Comparison of ENCODE assay signal across 19 cellular contexts in genomic region chr20:22711981-22712755, GRCh38.
DNase-seq lines count a peak whose midpoint lies in the region; ATAC-seq, FAIRE-seq and TF ChIP-seq lines count a peak whose summit lies in the region.
"Had no signal": no experiment of that assay in that cellular context is flagged by ENCODE, and none has a peak within 500 bp of the region (broad histone marks: within the 10 kb centered on the region; RNA-seq: fewer than 3 reads in every experiment).

No MANE protein-coding gene starts in this region.

- H3K36me3 ChIP-seq in SK-N-SH (replicated peaks in 1 of 2; ENCODE audit: control insufficient read depth in 1 of 2, insufficient read depth in 2 of 2, low read length in 1 of 2) (no peaks in the 10 kb centered on the region), lower lobe of right lung (no peaks in the 10 kb centered on the region)
- H3K36me3 ChIP-seq: BLaER1 treated with 17β-estradiol and CSF1 and Interleukin-3, amounts not matched to agents 10 nM and 100 nM; MG63 had no signal

- H3K4me3 ChIP-seq in A549 (no peak overlapping the region), SK-N-SH (ENCODE audit: low read depth in 2 of 2, low read length in 1 of 2) (no peak overlapping the region), lower lobe of right lung (no peak overlapping the region)
- H3K4me3 ChIP-seq: BLaER1 treated with 17β-estradiol and CSF1 and Interleukin-3, amounts not matched to agents 10 nM and 100 nM; K562; MG63 had no signal

- peaks cover 20% of the 10 kb centered on the region; the same call in 1 of the 3 replicates for H3K9me3 ChIP-seq in A549
- no peaks in the 10 kb centered on the region for H3K9me3 ChIP-seq in SK-N-SH
- no peaks in the 10 kb centered on the region for H3K9me3 ChIP-seq in lower lobe of right lung
- H3K9me3 ChIP-seq: MG63 had no signal

- POLR2A ChIA-PET in A549 (lab: Yijun Ruan, JAX) (no interaction called here), SK-N-SH (lab: Yijun Ruan, JAX) (no interaction called here)

- H3K27me3 ChIP-seq in SK-N-SH (ENCODE audit: insufficient read depth) (0 out of 2 replicates have a peak, but pooled peaks cover 4% of the 10 kb centered on the region), lower lobe of right lung (ENCODE audit: low read depth) (no peaks in the 10 kb centered on the region)
- H3K27me3 ChIP-seq: BLaER1 treated with 17β-estradiol and CSF1 and Interleukin-3, amounts not matched to agents 10 nM and 100 nM; MG63 had no signal

- H3K9ac ChIP-seq in SK-N-SH, result no peak overlapping the region
- H3K9ac ChIP-seq: BLaER1 treated with 17β-estradiol and CSF1 and Interleukin-3, amounts not matched to agents 10 nM and 100 nM had no signal

- WGBS in A549 (ENCODE audit: missing lambda C conversion rate), result 54% methylated on average over 2 of the region's 2 CpGs
- WGBS in SK-N-SH (ENCODE audit: low lambda C conversion rate), result 3% methylated on average over 2 of the region's 2 CpGs

- no peak for TF ChIP-seq CTCF in A549 (IDR thresholded peaks at IDR 0.05)
- TF ChIP-seq CTCF in osteocyte (IDR thresholded peaks at IDR 0.05), result no peak
- no peak for TF ChIP-seq CTCF in SK-N-SH (IDR thresholded peaks at IDR 0.05)
- TF ChIP-seq CTCF in lower lobe of right lung (IDR thresholded peaks at IDR 0.05), result no peak

- peaks cover 10% of the 10 kb centered on the region for H3K9me3 Mint-ChIP-seq in osteocyte (ENCODE audit: unreplicated experiment)

- no peaks in the 10 kb centered on the region for H3K27me3 Mint-ChIP-seq in osteocyte (ENCODE audit: unreplicated experiment)
- H3K27me3 Mint-ChIP-seq: CD4-positive, alpha-beta T cell had no signal

- peaks cover 57% of the 10 kb centered on the region for H3K4me1 Mint-ChIP-seq in osteocyte (ENCODE audit: unreplicated experiment)

- H3K9me2 ChIP-seq in SK-N-SH, result no peaks in the 10 kb centered on the region

- H3K4me1 ChIP-seq in A549 (peaks cover 26% of the 10 kb centered on the region), SK-N-SH (ENCODE audit: control insufficient read depth in 1 of 2, insufficient read depth in 2 of 2, low read depth in 1 of 2, low read length in 1 of 2) (no peaks in the 10 kb centered on the region), lower lobe of right lung (peaks cover 12% of the 10 kb centered on the region)

- H3K79me2 ChIP-seq in SK-N-SH (ENCODE audit: insufficient read depth), result no peaks in the 10 kb centered on the region

- FAIRE-seq in A549 (lab: Jason Lieb, UNC), result peak; percentile 68
- FAIRE-seq: D721Med, HepG2, K562 had no signal

- H3K4me2 ChIP-seq in A549 (no peak overlapping the region), SK-N-SH (no peak overlapping the region)
- H3K4me2 ChIP-seq: BLaER1 treated with 17β-estradiol and CSF1 and Interleukin-3, amounts not matched to agents 10 nM and 100 nM had no signal

- TF ChIP-seq POLR2A in A549 (IDR thresholded peaks at IDR 0.05; ENCODE audit: low read length), result no peak

- H3K36me3 Mint-ChIP-seq in osteocyte (ENCODE audit: unreplicated experiment), result peaks cover 5% of the 10 kb centered on the region

- DNase-seq in A549 (ENCODE audit: low read depth in 1 of 2, low spot score in 1 of 2) (no peak), M059J (ENCODE audit: low read depth) (peak; percentile 67), amniotic epithelial cell (ENCODE audit: low read depth) (peak; percentile 19), osteocyte (ENCODE audit: extremely low spot score, unreplicated experiment) (no peak), SK-N-SH (no peak), lower lobe of right lung (no peak)
- DNase-seq: AML-193; CD4-positive, alpha-beta T cell; Kasumi-1; MG63; NCI-H2029 treated with DMSO at 0.1 percent for 48 hours; NCI-H526 treated with DMSO at 0.1 percent for 48 hours; SHP77 treated with DMSO at 0.1 percent for 48 hours had no signal

- H3K27ac ChIP-seq in A549 (peak overlapping the region in 1 of 2 experiments; percentile 57; a peak in 2 of 6 replicates), SK-N-SH (ENCODE audit: low read depth in 2 of 2, low read length in 1 of 2) (no peak overlapping the region), lower lobe of right lung (no peak overlapping the region)
- H3K27ac ChIP-seq: BLaER1 treated with 17β-estradiol and CSF1 and Interleukin-3, amounts not matched to agents 10 nM and 100 nM; RWPE1 had no signal

- peak overlapping the region; percentile 21 for H3K27ac Mint-ChIP-seq in osteocyte (ENCODE audit: unreplicated experiment)
- H3K27ac Mint-ChIP-seq: CD4-positive, alpha-beta T cell had no signal

- TF ChIP-seq EP300 in A549 (IDR thresholded peaks at IDR 0.05) (no peak), SK-N-SH (IDR thresholded peaks at IDR 0.05; ENCODE audit: borderline replicate concordance in 1 of 2, low read depth in 1 of 2, low read length in 1 of 2) (no peak)

- ATAC-seq in A549 (no peak), GM19455 (IDR thresholded peaks at IDR 0.05; ENCODE audit: unreplicated experiment) (no peak), lower lobe of right lung (no peak)
- ATAC-seq: HepG2, K562 had no signal

- TF ChIP-seq RAD21 in A549 (conservative IDR thresholded peaks at IDR 0.05 in 1 of 2, IDR thresholded peaks at IDR 0.05 in 1 of 2), result no peak
- no peak for TF ChIP-seq RAD21 in SK-N-SH (IDR thresholded peaks at IDR 0.05; ENCODE audit: low read length)

- CTCF ChIA-PET in A549 (lab: Yijun Ruan, JAX) (interaction anchor here (1.0 to 27.8 kb wide), 3 partner anchors 13 to 629 kb away, joined by 3 to 355 read pairs (median 3); no protein-coding TSS in a partner anchor), SK-N-SH (lab: Yijun Ruan, JAX) (no interaction called here)

- intact Hi-C loops in lower lobe of right lung (cut with DNase I), result no loop called here

- no peak overlapping the region for H3K4me3 Mint-ChIP-seq in osteocyte (ENCODE audit: unreplicated experiment)
- H3K4me3 Mint-ChIP-seq: CD4-positive, alpha-beta T cell had no signal

- no peak overlapping the region for H2AFZ ChIP-seq in SK-N-SH (ENCODE audit: low read depth)

- no peaks in the 10 kb centered on the region for H4K20me1 ChIP-seq in SK-N-SH (ENCODE audit: insufficient read depth)
- H4K20me1 ChIP-seq: BLaER1 treated with 17β-estradiol and CSF1 and Interleukin-3, amounts not matched to agents 10 nM and 100 nM had no signal

- H3F3A ChIP-seq in SK-N-SH (replicated peaks; ENCODE audit: insufficient read depth), result no peaks in the 10 kb centered on the region

TF ChIP-seq in A549, 52 proteins besides CTCF, POLR2A, EP300 and RAD21:
- TF ChIP-seq NPAS2 (CRISPR knock-in tag; IDR thresholded peaks at IDR 0.05; ENCODE audit: borderline replicate concordance) (no peak), KDM1A (IDR thresholded peaks at IDR 0.05; ENCODE audit: low read depth) (no peak), FOSB (CRISPR knock-in tag; IDR thresholded peaks at IDR 0.05) (no peak), CBX8 (IDR thresholded peaks at IDR 0.05) (no peak), MAFK (IDR thresholded peaks at IDR 0.05; ENCODE audit: partially characterized antibody) (no peak), BHLHE40 (IDR thresholded peaks at IDR 0.05; ENCODE audit: low read depth, low read length) (no peak), MAZ (IDR thresholded peaks at IDR 0.05; ENCODE audit: borderline replicate concordance, low read depth, low read length) (no peak), RARB (CRISPR knock-in tag; IDR thresholded peaks at IDR 0.05) (no peak), JUN (IDR thresholded peaks at IDR 0.05) (no peak), NFE2L2 (conservative IDR thresholded peaks at IDR 0.05; ENCODE audit: low read length) (no peak), FOSL2 (IDR thresholded peaks at IDR 0.05) (no peak), FOSL2 (CRISPR knock-in tag; IDR thresholded peaks at IDR 0.05) (no peak)

TF ChIP-seq in SK-N-SH, 30 proteins besides CTCF, POLR2A, EP300 and RAD21 (continues in another document):
- TF ChIP-seq EZH2phosphoT487 (IDR thresholded peaks at IDR 0.05; ENCODE audit: borderline replicate concordance, low read depth) (no peak), ELF1 (IDR thresholded peaks at IDR 0.05) (no peak), RFX5 (IDR thresholded peaks at IDR 0.05; ENCODE audit: low read length) (no peak), MEF2A (IDR thresholded peaks at IDR 0.05; ENCODE audit: borderline replicate concordance, low read depth) (no peak), GATA2 (CRISPR knock-in tag; IDR thresholded peaks at IDR 0.05) (no peak), TCF12 (IDR thresholded peaks at IDR 0.05) (no peak), POLR2AphosphoS5 (IDR thresholded peaks at IDR 0.05; ENCODE audit: low read depth, low read length) (no peak), FOXM1 (IDR thresholded peaks at IDR 0.05; ENCODE audit: low read depth) (no peak), PBX3 (IDR thresholded peaks at IDR 0.05) (no peak), RCOR1 (IDR thresholded peaks at IDR 0.05; ENCODE audit: low read length) (no peak), IRF3 (IDR thresholded peaks at IDR 0.05; ENCODE audit: low read depth, low read length) (no peak)

Comparison
In these comparisons a context has a peak if more than half of its experiments do, and no peak if none do; other contexts are left out.
1. DNase-seq: peak in M059J (single experiment) and amniotic epithelial cell (single experiment); none in A549 (0 of 2), osteocyte (single experiment), SK-N-SH (single experiment) and lower lobe of right lung (single experiment).